8 cellular contexts compared by ENCODE assay signal in the genomic region with DNA sequence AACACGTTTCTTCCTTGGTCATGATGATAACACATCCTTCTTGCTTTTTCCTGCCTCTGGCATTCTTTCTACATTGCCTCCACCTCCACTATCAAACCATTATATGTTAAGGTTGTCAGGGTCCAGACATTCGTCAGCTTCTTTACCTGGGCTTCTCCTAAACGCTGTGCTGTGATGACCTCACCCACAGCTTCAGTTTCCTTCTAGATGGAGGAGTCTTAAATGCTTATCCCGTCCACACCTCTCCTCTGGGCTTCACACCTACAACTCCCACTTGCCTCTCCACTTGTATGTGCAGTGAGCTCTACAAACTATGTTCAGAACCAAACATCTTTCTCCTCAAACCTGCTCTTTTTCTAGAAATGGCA. TPM values are rescaled to one million over a fixed set of nuclear protein-coding genes. Genes with fewer than 3 reads are reported as not detected.
DNase-seq lines count a peak whose midpoint lies in the region; ATAC-seq, FAIRE-seq and TF ChIP-seq lines count a peak whose summit lies in the region.

No MANE protein-coding gene starts in this region.

- H3K27me3 ChIP-seq in KMS-11 (ENCODE audit: insufficient read depth, low read depth) (no peaks in the 10 kb centered on the region), esophagus (ENCODE audit: control insufficient read depth in 1 of 2, insufficient read depth in 2 of 2, low read length in 2 of 2) (no peaks in the 10 kb centered on the region), small intestine (ENCODE audit: control insufficient read depth in 2 of 2, insufficient read depth in 2 of 2, low read length in 2 of 2) (no peaks in the 10 kb centered on the region)

- no peak for FAIRE-seq in small intestine (lab: Jason Lieb, UNC)

- H3K9ac ChIP-seq in KMS-11 = peak overlapping the region; percentile 75

- DNase-seq in small intestine (no peak), omental fat pad (ENCODE audit: low spot score) (no peak), anterior cingulate cortex (lab: John Stamatoyannopoulos, UW) (no peak), GM13977 (ENCODE audit: low spot score) (no peak), superior temporal gyrus (ENCODE audit: extremely low spot score) (no peak)

- peaks cover 30% of the 10 kb centered on the region for H3K79me2 ChIP-seq in KMS-11 (ENCODE audit: insufficient read depth, low read depth)

- no peaks in the 10 kb centered on the region for H4K20me1 ChIP-seq in KMS-11 (ENCODE audit: insufficient read depth)

- H2AFZ ChIP-seq in KMS-11 (ENCODE audit: low read depth) = peak overlapping the region; percentile 85; the same call in 1 of the 2 replicates

- H3K4me1 ChIP-seq in KMS-11 (ENCODE audit: low read depth, poor library complexity, severe bottlenecking) (peaks cover 45% of the 10 kb centered on the region), esophagus (ENCODE audit: control insufficient read depth in 2 of 2, insufficient read depth in 2 of 2, low read length in 1 of 2) (peaks cover 0 to 10% of the 10 kb centered on the region in 2 donors), small intestine (ENCODE audit: control insufficient read depth in 2 of 2, insufficient read depth in 1 of 2, low read depth in 1 of 2, low read length in 1 of 2) (peaks cover 18 to 20% of the 10 kb centered on the region in 2 donors)

- no peaks in the 10 kb centered on the region for H3K9me3 ChIP-seq in esophagus (ENCODE audit: control insufficient read depth in 2 of 2, insufficient read depth in 1 of 2, low read depth in 1 of 2, low read length in 1 of 2)
- H3K9me3 ChIP-seq in small intestine (ENCODE audit: control insufficient read depth, low read depth) = no peaks in the 10 kb centered on the region

- peak overlapping the region; percentile 98 for H3K4me2 ChIP-seq in KMS-11

- TF ChIP-seq CTCF in KMS-11 (conservative IDR thresholded peaks at IDR 0.05; ENCODE audit: low read depth, low read length) = no peak
- no peak for TF ChIP-seq CTCF in omental fat pad (IDR thresholded peaks at IDR 0.05)
- no peak for TF ChIP-seq CTCF in GM13977 (IDR thresholded peaks at IDR 0.05; ENCODE audit: extremely low read depth, insufficient read depth, missing control alignments)

- H3K36me3 ChIP-seq in KMS-11 (ENCODE audit: insufficient read depth) (no peaks in the 10 kb centered on the region; the same call in none of the 2 replicates), esophagus (ENCODE audit: control insufficient read depth in 2 of 2, insufficient read depth in 2 of 2, low read length in 1 of 2) (no peaks in the 10 kb centered on the region), small intestine (ENCODE audit: control insufficient read depth in 2 of 2, insufficient read depth in 2 of 2, low read length in 2 of 2) (peaks cover 2 to 3% of the 10 kb centered on the region in 2 donors)

- peak overlapping the region; percentile 21 for H3K4me3 ChIP-seq in KMS-11 (IDR thresholded peaks at IDR 0.05; ENCODE audit: insufficient read depth, low read depth, low read length)
- peak overlapping the region; percentile 75 to 96 for H3K4me3 ChIP-seq in esophagus (ENCODE audit: low read depth in 1 of 2, low read length in 2 of 2)
- peak overlapping the region in 1 of 2 donors; percentile 85 for H3K4me3 ChIP-seq in small intestine (ENCODE audit: low read depth in 1 of 2, low read length in 2 of 2)

- ATAC-seq in GM18870 (IDR thresholded peaks at IDR 0.05; ENCODE audit: unreplicated experiment) (peak; percentile 1), omental fat pad (ENCODE audit: low FRiP score) (no peak)

- in situ Hi-C loops in GM13977 (cut with MboI; ENCODE audit: low pct_unique_long_range_greater_than_20kb, low sequenced_read_pairs, unreplicated experiment) = no loop called here

- WGBS in esophagus, 2 donors = 31 to 43% methylated on average over 4 of the region's 4 CpGs
- WGBS in small intestine, 3 donors = 17 to 36% (median 17%) methylated on average over 4 of the region's 4 CpGs

- H3K27ac ChIP-seq in KMS-11 = peak overlapping the region; percentile 91
- H3K27ac ChIP-seq in esophagus (ENCODE audit: low read depth in 2 of 2, low read length in 1 of 2) = peak overlapping the region; percentile 87 to 88
- H3K27ac ChIP-seq in small intestine (ENCODE audit: low read depth in 1 of 2, low read length in 1 of 2) = peak overlapping the region; percentile 83 to 92

RNA-seq across cellular contexts. Expression of gene STAT1, which starts 0.7 kb away (rescaled TPM):
- polyA plus RNA-seq in esophagus = 10 to 100 TPM in 1 of 2 donors, 1 to 10 TPM in 1; 6.4 to 16.7 TPM
- 10 to 100 TPM; 22.6 to 51.0 (median 34.3) TPM for polyA plus RNA-seq in small intestine
- total RNA-seq in omental fat pad = 100 to 1,000 TPM in 2 of 4 donors, 10 to 100 TPM in 2; 63.5 to 161 (median 95.1) TPM
